Comparison of ENCODE assay signal across 17 cellular contexts in genomic region chr11:61297341-61297740, GRCh38. TPM values are rescaled to one million over a fixed set of nuclear protein-coding genes. Genes with fewer than 3 reads are reported as not detected.
DNase-seq lines count a peak whose midpoint lies in the region; ATAC-seq and TF ChIP-seq lines count a peak whose summit lies in the region.
"Had no signal": no experiment of that assay in that cellular context is flagged by ENCODE, and none has a peak within 500 bp of the region (broad histone marks: within the 10 kb centered on the region; RNA-seq: fewer than 3 reads in every experiment).

No MANE protein-coding gene starts in this region.

- DNase-seq in NCI-H226, result peak; percentile 12
- DNase-seq in chondrocyte (ENCODE audit: low spot score), result no peak
- no peak for DNase-seq in neural crest cell (ENCODE audit: low read depth, low spot score)
- DNase-seq in HuH-7.5 (ENCODE audit: low spot score), result no peak
- DNase-seq in foreskin fibroblast, result no peak
- DNase-seq in NOMO-1 (lab: John Stamatoyannopoulos, UW; ENCODE audit: unreplicated experiment in 2 of 2), result no peak
- DNase-seq: activated CD4-positive, alpha-beta T cell treated with anti-CD3 and anti-CD28 coated beads for 4 hours; DMS53; NCI-H146; stimulated activated CD4-positive, alpha-beta T cell treated with anti-CD3 and anti-CD28 coated beads, Interleukin-2, amount 100 ng/mL, for 24 hours had no signal

- H3K4me3 Mint-ChIP-seq in chondrocyte (ENCODE audit: unreplicated experiment) (no peak overlapping the region), neural crest cell (peak overlapping the region; percentile 77)
- H3K4me3 Mint-ChIP-seq: memory B cell had no signal

- TF ChIP-seq CTCF in chondrocyte (IDR thresholded peaks at IDR 0.05) (no peak), neural crest cell (conservative IDR thresholded peaks at IDR 0.05) (no peak), foreskin fibroblast (IDR thresholded peaks at IDR 0.05; ENCODE audit: low read depth, low read length) (no peak)

- peaks cover 43% of the 10 kb centered on the region for H3K4me1 Mint-ChIP-seq in chondrocyte (ENCODE audit: low read depth)
- H3K4me1 Mint-ChIP-seq in neural crest cell, result peaks cover 47% of the 10 kb centered on the region

- peaks cover 48% of the 10 kb centered on the region for H3K36me3 ChIP-seq in BLaER1

- H3K9me3 Mint-ChIP-seq in chondrocyte (ENCODE audit: low read depth) (no peaks in the 10 kb centered on the region), neural crest cell (no peaks in the 10 kb centered on the region)
- H3K9me3 Mint-ChIP-seq: memory B cell had no signal

- H3K9ac ChIP-seq in BLaER1, result peak overlapping the region; percentile 59; the same call in 1 of the 2 replicates

- no peaks in the 10 kb centered on the region for H3K27me3 Mint-ChIP-seq in chondrocyte (ENCODE audit: low read depth)
- peaks cover 7% of the 10 kb centered on the region for H3K27me3 Mint-ChIP-seq in neural crest cell (ENCODE audit: low read depth)

- no peak overlapping the region for H3K4me3 ChIP-seq in BLaER1
- H3K4me3 ChIP-seq in foreskin fibroblast (ENCODE audit: low read depth in 1 of 2, low read length in 2 of 2), result no peak overlapping the region
- H3K4me3 ChIP-seq: tibial nerve had no signal

- peaks cover 35% of the 10 kb centered on the region for H3K36me3 Mint-ChIP-seq in chondrocyte (ENCODE audit: low read depth)
- peaks cover 31% of the 10 kb centered on the region for H3K36me3 Mint-ChIP-seq in neural crest cell (ENCODE audit: low read depth)

- no peaks in the 10 kb centered on the region for H3K9me3 ChIP-seq in BLaER1
- H3K9me3 ChIP-seq: tibial nerve had no signal

- peaks cover 60% of the 10 kb centered on the region for H3K4me1 ChIP-seq in BLaER1

- peaks cover 32% of the 10 kb centered on the region for H4K20me1 ChIP-seq in BLaER1

- H3K4me2 ChIP-seq in BLaER1, result peak overlapping the region; percentile 99

- peak overlapping the region; percentile 78 for H3K27ac Mint-ChIP-seq in chondrocyte (ENCODE audit: unreplicated experiment)
- H3K27ac Mint-ChIP-seq in neural crest cell (ENCODE audit: unreplicated experiment), result peak overlapping the region; percentile 21
- H3K27ac Mint-ChIP-seq: memory B cell had no signal

- no peak for ATAC-seq in HG03354 (IDR thresholded peaks at IDR 0.05; ENCODE audit: poor library complexity, severe bottlenecking, unreplicated experiment)
- ATAC-seq: Panc1 had no signal

- no peaks in the 10 kb centered on the region for H3K27me3 ChIP-seq in BLaER1
- H3K27me3 ChIP-seq: tibial nerve had no signal

- H3K27ac ChIP-seq in BLaER1, result peak overlapping the region; percentile 39
- H3K27ac ChIP-seq: foreskin keratinocyte, HL-60 had no signal

RNA-seq across cellular contexts. Expression of gene VWCE, which starts 2.2 kb away (rescaled TPM):
- total RNA-seq in chondrocyte (2.4 to 4.1 TPM (median 3.6 TPM) in 3 replicates), neural crest cell (42.0 and 42.1 TPM in 2 replicates)

RNA-seq across cellular contexts. Expression of gene DDB1, which starts 35.6 kb away (rescaled TPM):
- total RNA-seq in chondrocyte, result 188 to 264 TPM (median 194 TPM) in 3 replicates
- 315 and 329 TPM in 2 replicates for total RNA-seq in neural crest cell

RNA-seq across cellular contexts. Expression of gene TKFC, which starts 35.7 kb away (rescaled TPM):
- total RNA-seq in chondrocyte, result 31.9 to 41.4 TPM (median 32.2 TPM) in 3 replicates
- 46.9 and 53.9 TPM in 2 replicates for total RNA-seq in neural crest cell

RNA-seq across cellular contexts. Expression of gene PGA5, which starts 56.4 kb away (rescaled TPM):
- not detected in 3 replicates for total RNA-seq in chondrocyte
- not detected in 2 replicates for total RNA-seq in neural crest cell
- total RNA-seq: foreskin keratinocyte had no signal
